Comparison of ENCODE assay signal across 21 cellular contexts in the genomic region with DNA sequence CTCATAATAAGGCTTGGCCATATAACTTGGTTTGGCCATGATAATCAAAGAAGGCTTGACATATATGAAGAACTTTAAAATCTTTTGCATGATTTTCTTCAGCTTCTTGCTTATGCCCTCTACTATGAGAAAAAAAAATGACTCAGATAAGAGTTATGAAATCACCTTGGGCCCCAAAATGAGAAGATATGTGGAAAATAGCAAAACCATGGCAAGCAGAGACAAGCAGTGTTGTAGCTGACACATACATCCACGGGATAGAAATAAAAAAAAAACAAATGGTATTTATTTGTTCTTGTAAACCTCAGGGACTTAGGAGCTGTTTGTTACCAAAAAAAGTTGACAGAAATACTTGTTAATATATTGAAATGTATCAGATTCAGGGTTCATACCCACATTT.
"Had no signal": no experiment of that assay in that cellular context is flagged by ENCODE, and none has a peak within 500 bp of the region (broad histone marks: within the 10 kb centered on the region; RNA-seq: fewer than 3 reads in every experiment).

No MANE protein-coding gene starts in this region.

- FAIRE-seq: HepG2 had no signal

- H3K4me1 ChIP-seq: SJSA1 had no signal

- H3K27me3 ChIP-seq: SJSA1 had no signal

- H3K27ac ChIP-seq: SJSA1, SK-N-MC had no signal

- H3K36me3 ChIP-seq: SJSA1 had no signal

- H3K4me3 ChIP-seq: SJSA1, SK-N-MC had no signal

- DNase-seq: IMR-90, Karpas-422, KG1, MM.1S, NCI-H1092 treated with DMSO at 0.1 percent for 48 hours, NCI-H1436, NCI-H187, NCI-H2029, NCI-H2081 treated with DMSO at 0.1 percent for 48 hours, NCI-H2171, NCI-H226, NCI-H446, NCI-H510A, NCI-H524 treated with DMSO at 0.1 percent for 48 hours, NCI-H69, NCI-H774, Right ventricle myocardium superior, SIG-M5 had no signal
